In the genomic region with DNA sequence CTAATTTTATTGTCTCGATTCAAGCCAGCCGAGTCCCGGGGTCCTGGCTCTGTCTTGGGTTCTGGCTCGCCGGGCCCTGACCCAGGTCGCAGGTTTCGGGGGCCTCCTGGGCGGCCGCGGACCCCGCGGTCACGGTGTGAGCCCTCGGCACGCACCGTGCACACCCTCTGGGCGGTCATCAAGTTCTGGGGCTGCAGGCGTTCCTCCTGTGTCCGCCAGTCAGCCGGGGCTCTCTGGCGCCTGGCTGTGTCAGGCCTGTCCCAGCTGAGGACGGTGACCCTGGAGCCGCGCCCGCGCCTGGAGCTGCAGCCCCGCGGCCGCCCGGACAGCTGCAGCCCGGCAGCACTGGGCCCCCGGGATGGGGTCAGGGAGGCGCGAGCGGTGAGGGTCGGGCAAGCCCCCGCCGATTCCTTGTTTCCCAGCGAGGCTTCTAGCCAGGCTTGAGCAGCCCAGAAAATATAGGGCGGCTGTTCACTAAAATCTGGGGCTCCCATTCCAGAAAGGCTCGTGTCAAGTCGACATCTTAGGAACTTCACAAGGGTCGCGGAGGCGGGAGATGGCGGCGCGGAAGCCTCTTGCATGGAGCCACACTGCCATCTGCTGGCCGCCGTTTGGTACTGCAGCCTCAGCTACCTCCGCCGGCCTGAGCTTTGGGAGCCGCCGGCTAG, we compare ENCODE assay signal across 8 cellular contexts. TPM values are rescaled to one million over a fixed set of nuclear protein-coding genes. Genes with fewer than 3 reads are reported as not detected.
DNase-seq lines count a peak whose midpoint lies in the region; ATAC-seq, FAIRE-seq and TF ChIP-seq lines count a peak whose summit lies in the region.

No MANE protein-coding gene starts in this region.

- peaks cover 40 to 74% (median 53%) of the 10 kb centered on the region in 3 donors for H3K27me3 Mint-ChIP-seq in naive B cell

- peak; percentile 63 for ATAC-seq in GM18907 (IDR thresholded peaks at IDR 0.05; ENCODE audit: unreplicated experiment)
- ATAC-seq in esophagus mucosa = peak; percentile 82
- ATAC-seq in naive B cell (ENCODE audit: low read depth in 2 of 2) = peak; percentile 72 to 79

- peaks cover 2 to 8% of the 10 kb centered on the region in 2 donors for H3K36me3 Mint-ChIP-seq in naive B cell

- TF ChIP-seq CTCF in AG09319 (IDR thresholded peaks at IDR 0.05; ENCODE audit: low read depth, low read length) = peak; percentile 95

- H3K4me3 Mint-ChIP-seq in naive B cell = peak overlapping the region; percentile 74 to 89 (median 82)

- peaks cover 0 to 26% (median 5%) of the 10 kb centered on the region in 7 donors for H3K9me3 Mint-ChIP-seq in naive B cell

- peaks cover 22 to 35% (median 35%) of the 10 kb centered on the region in 3 donors for H3K4me1 Mint-ChIP-seq in naive B cell

- DNase-seq in AG09319 (ENCODE audit: extremely low read depth, low read depth) (peak; percentile 48), HTR-8/SVneo (ENCODE audit: insufficient read length, low spot score) (peak; percentile 76), OCI-M1 (lab: John Stamatoyannopoulos, UW) (peak; percentile 79), naive B cell (peak; percentile 81)
- DNase-seq in activated T-cell treated with anti-CD3 and anti-CD28 coated beads, Interleukin-2, amount 50 U/mL, for 1 hour = peak; percentile 89
- peak; percentile 82 for DNase-seq in stimulated activated CD8-positive, alpha-beta memory T cell treated with anti-CD3 and anti-CD28 coated beads, Interleukin-7, amount 100 ng/mL, for 24 hours (ENCODE audit: low read depth)

- peak overlapping the region in 4 of 6 donors; percentile 83 to 98 (median 86) for H3K27ac Mint-ChIP-seq in naive B cell

- peak; percentile 72 for FAIRE-seq in HTR-8/SVneo (lab: Jason Lieb, UNC)

RNA-seq across cellular contexts. Expression of gene HOXA7, which starts 4.2 kb away (rescaled TPM):
- 5.2 TPM for total RNA-seq in esophagus mucosa
- not detected for polyA plus RNA-seq in naive B cell (ENCODE audit: low read depth in 6 of 6)

RNA-seq across cellular contexts. Expression of gene HOXA9, which starts 4.7 kb away (rescaled TPM):
- 1.7 TPM for total RNA-seq in esophagus mucosa
- polyA plus RNA-seq in naive B cell (ENCODE audit: low read depth in 6 of 6) = not detected

RNA-seq across cellular contexts. Expression of gene HOXA3, which starts 8.3 kb away (rescaled TPM):
- 5.4 TPM for total RNA-seq in esophagus mucosa
- not detected for polyA plus RNA-seq in naive B cell (ENCODE audit: low read depth in 6 of 6)

RNA-seq across cellular contexts. Expression of gene HOXA6, which starts 13.1 kb away (rescaled TPM):
- 1.7 TPM for total RNA-seq in esophagus mucosa
- polyA plus RNA-seq in naive B cell (ENCODE audit: low read depth in 6 of 6) = not detected

RNA-seq across cellular contexts. Expression of gene HOXA10, which starts 13.4 kb away (rescaled TPM):
- total RNA-seq in esophagus mucosa = 1.1 TPM
- not detected for polyA plus RNA-seq in naive B cell (ENCODE audit: low read depth in 6 of 6)

Comparison
In these comparisons a context has a peak if more than half of its experiments do, and no peak if none do; other contexts are left out.
1. Peak in every context shown above with its lines: DNase-seq and ATAC-seq.